In the genomic region with DNA sequence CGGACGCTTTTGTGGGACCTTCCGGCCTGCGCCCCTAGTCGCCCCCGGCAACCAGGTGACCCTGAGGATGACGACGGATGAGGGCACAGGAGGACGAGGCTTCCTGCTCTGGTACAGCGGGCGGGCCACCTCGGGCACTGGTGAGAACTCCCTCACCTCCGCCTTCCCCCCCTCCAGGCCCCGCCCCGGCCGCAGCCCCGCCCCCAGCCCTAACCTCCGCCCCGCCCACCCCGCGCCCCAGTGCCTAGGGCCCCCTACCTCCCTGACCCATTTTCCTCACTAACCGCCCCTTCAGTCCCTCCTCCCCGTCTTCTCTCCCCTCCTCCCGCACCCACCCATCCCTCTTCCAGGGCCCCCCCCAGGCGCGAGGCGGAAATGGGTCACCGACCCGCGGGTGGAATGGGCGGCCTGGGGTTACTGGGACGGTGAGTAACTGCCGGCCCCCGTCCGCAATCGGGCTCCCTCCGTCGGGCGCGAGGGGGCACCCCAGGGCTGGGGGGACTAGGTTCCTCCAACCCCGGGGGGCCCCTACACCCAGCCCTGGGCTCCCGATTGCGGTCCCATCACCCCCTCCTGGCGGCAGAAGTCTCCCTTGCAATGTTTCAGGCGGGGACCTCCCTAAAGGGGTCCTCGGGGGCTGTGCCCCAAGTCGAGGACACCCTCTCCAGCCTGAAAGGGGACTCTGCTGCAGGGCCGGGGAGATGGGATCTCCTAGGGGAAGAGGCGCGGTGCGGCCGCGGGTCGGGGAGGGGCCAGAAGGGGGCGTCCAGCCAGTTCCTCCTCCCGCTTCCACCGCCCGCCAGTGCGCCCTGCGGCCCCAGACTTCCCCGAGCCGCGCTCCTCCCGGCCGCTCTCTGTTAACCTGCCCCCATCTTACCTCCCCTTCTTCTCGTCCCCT, we compare ENCODE assay signal across 8 cellular contexts.
DNase-seq lines count a peak whose midpoint lies in the region; ATAC-seq and TF ChIP-seq lines count a peak whose summit lies in the region.

No MANE protein-coding gene starts in this region.

- CTCF ChIA-PET in HEK293T (lab: Yijun Ruan, JAX), result interaction anchor here (0.7 to 1.0 kb wide), 3 partner anchors 10 to 101 kb away, joined by 3 to 4 read pairs (median 3); no protein-coding TSS in a partner anchor

- POLR2A ChIA-PET in HEK293T (lab: Yijun Ruan, JAX), result interaction anchor here (1.3 to 3.1 kb wide), 9 partner anchors 8 to 101 kb away, joined by 3 to 40 read pairs (median 8); partner anchors contain the start of genes FBXO24, GIGYF1, LRCH4 and MOSPD3

- peak; percentile 87 for DNase-seq in EL
- peak; percentile 81 for DNase-seq in HEK293T (ENCODE audit: extremely low spot score)
- peak; percentile 36 for DNase-seq in NCI-H345 treated with DMSO at 0.1 percent for 48 hours (lab: John Stamatoyannopoulos, UW; ENCODE audit: unreplicated experiment)
- peak; percentile 64 for DNase-seq in activated CD4-positive, alpha-beta T cell treated with anti-CD3 and anti-CD28 coated beads, Interleukin-2, amount 50 U/mL, for 1 hour
- peak; percentile 85 for DNase-seq in ecto neural progenitor cell (ENCODE audit: low spot score)
- peak; percentile 48 for DNase-seq in medulla oblongata (ENCODE audit: extremely low spot score)
- DNase-seq in stimulated activated CD8-positive, alpha-beta memory T cell treated with anti-CD3 and anti-CD28 coated beads, Interleukin-15, amount 100 ng/mL, for 48 hours (ENCODE audit: low read depth in 2 of 2), result peak; percentile 74 to 79

- ATAC-seq in GM21360 (IDR thresholded peaks at IDR 0.05; ENCODE audit: unreplicated experiment), result no peak

TF ChIP-seq in HEK293T, 16 proteins besides CTCF, POLR2A, EP300 and RAD21:
- TF ChIP-seq LEF1 (IDR thresholded peaks at IDR 0.05; ENCODE audit: borderline replicate concordance), result no peak
- TF ChIP-seq, protein P1, sequence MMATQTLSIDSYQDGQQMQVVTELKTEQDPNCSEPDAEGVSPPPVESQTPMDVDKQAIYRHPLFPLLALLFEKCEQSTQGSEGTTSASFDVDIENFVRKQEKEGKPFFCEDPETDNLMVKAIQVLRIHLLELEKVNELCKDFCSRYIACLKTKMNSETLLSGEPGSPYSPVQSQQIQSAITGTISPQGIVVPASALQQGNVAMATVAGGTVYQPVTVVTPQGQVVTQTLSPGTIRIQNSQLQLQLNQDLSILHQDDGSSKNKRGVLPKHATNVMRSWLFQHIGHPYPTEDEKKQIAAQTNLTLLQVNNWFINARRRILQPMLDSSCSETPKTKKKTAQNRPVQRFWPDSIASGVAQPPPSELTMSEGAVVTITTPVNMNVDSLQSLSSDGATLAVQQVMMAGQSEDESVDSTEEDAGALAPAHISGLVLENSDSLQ (IDR thresholded peaks at IDR 0.05), result no peak
- TF ChIP-seq BHLHE40 (IDR thresholded peaks at IDR 0.05; ENCODE audit: borderline replicate concordance), result no peak
- no peak for TF ChIP-seq TARDBP (IDR thresholded peaks at IDR 0.05)
- peak; percentile 54; the same call in 1 of the 2 replicates for TF ChIP-seq FOXM1 (IDR thresholded peaks at IDR 0.05; ENCODE audit: borderline replicate concordance)

Comparison
In these comparisons a context has a peak if more than half of its experiments do, and no peak if none do; other contexts are left out.
1. DNase-seq: peak in every context shown above with its lines; median percentile 87 in EL; 85 in ecto neural progenitor cell; 81 in HEK293T; 76 in stimulated activated CD8-positive, alpha-beta memory T cell treated with anti-CD3 and anti-CD28 coated beads, Interleukin-15, amount 100 ng/mL, for 48 hours; 64 in activated CD4-positive, alpha-beta T cell treated with anti-CD3 and anti-CD28 coated beads, Interleukin-2, amount 50 U/mL, for 1 hour; 48 in medulla oblongata; 36 in NCI-H345 treated with DMSO at 0.1 percent for 48 hours.